Comparison of ENCODE assay signal across 1 cellular context in genomic region chr15:101295607-101296225, GRCh38.
TF ChIP-seq lines count a peak whose summit lies in the region.

No MANE protein-coding gene starts in this region.

TF ChIP-seq in HepG2, 621 proteins besides CTCF, POLR2A, EP300 and RAD21:
- TF ChIP-seq KDM6A (CRISPR knock-in tag; IDR thresholded peaks at IDR 0.05; ENCODE audit: low read depth) (no peak), ADNP (CRISPR knock-in tag; IDR thresholded peaks at IDR 0.05) (no peak), USF2 (IDR thresholded peaks at IDR 0.05; ENCODE audit: low read depth, low read length) (no peak), USF2 (CRISPR knock-in tag; IDR thresholded peaks at IDR 0.05; ENCODE audit: borderline replicate concordance) (0 out of 2 replicates have a peak, but pooled peaks have one; percentile 7), BCL3 (CRISPR knock-in tag; IDR thresholded peaks at IDR 0.05) (no peak), NR2F6 (IDR thresholded peaks at IDR 0.05) (no peak), NR2F6 (CRISPR knock-in tag; IDR thresholded peaks at IDR 0.05) (0 out of 2 replicates have a peak, but pooled peaks have one; percentile 0), ZNF788 (CRISPR knock-in tag; IDR thresholded peaks at IDR 0.05; ENCODE audit: borderline replicate concordance) (0 out of 2 replicates have a peak, but pooled peaks have one; percentile 16), POLR2G (IDR thresholded peaks at IDR 0.05; ENCODE audit: low read depth, low read length) (peak; percentile 7; the same call in 1 of the 2 replicates), NCOA1 (CRISPR knock-in tag; IDR thresholded peaks at IDR 0.05) (0 out of 2 replicates have a peak, but pooled peaks have one; percentile 3), ZNF382 (CRISPR knock-in tag; IDR thresholded peaks at IDR 0.05; ENCODE audit: borderline replicate concordance) (no peak), KDM5A (IDR thresholded peaks at IDR 0.05; ENCODE audit: borderline replicate concordance, low read length) (peak; percentile 23; the same call in 1 of the 2 replicates), ZFP90 (CRISPR knock-in tag; IDR thresholded peaks at IDR 0.05; ENCODE audit: borderline replicate concordance) (no peak), GATAD2A (CRISPR knock-in tag; IDR thresholded peaks at IDR 0.05) (0 out of 2 replicates have a peak, but pooled peaks have one; percentile 4), ZNF724P (CRISPR knock-in tag; IDR thresholded peaks at IDR 0.05; ENCODE audit: borderline replicate concordance) (no peak), ATF7 (IDR thresholded peaks at IDR 0.05) (no peak), ATF7 (CRISPR knock-in tag; IDR thresholded peaks at IDR 0.05) (no peak), ZNF317 (CRISPR knock-in tag; IDR thresholded peaks at IDR 0.05) (0 out of 2 replicates have a peak, but pooled peaks have one; percentile 5), ZNF558 (CRISPR knock-in tag; IDR thresholded peaks at IDR 0.05; ENCODE audit: borderline replicate concordance) (no peak), ARID3A (IDR thresholded peaks at IDR 0.05; ENCODE audit: low read depth, low read length) (0 out of 2 replicates have a peak, but pooled peaks have one; percentile 17)
- TF ChIP-seq, protein P1, sequence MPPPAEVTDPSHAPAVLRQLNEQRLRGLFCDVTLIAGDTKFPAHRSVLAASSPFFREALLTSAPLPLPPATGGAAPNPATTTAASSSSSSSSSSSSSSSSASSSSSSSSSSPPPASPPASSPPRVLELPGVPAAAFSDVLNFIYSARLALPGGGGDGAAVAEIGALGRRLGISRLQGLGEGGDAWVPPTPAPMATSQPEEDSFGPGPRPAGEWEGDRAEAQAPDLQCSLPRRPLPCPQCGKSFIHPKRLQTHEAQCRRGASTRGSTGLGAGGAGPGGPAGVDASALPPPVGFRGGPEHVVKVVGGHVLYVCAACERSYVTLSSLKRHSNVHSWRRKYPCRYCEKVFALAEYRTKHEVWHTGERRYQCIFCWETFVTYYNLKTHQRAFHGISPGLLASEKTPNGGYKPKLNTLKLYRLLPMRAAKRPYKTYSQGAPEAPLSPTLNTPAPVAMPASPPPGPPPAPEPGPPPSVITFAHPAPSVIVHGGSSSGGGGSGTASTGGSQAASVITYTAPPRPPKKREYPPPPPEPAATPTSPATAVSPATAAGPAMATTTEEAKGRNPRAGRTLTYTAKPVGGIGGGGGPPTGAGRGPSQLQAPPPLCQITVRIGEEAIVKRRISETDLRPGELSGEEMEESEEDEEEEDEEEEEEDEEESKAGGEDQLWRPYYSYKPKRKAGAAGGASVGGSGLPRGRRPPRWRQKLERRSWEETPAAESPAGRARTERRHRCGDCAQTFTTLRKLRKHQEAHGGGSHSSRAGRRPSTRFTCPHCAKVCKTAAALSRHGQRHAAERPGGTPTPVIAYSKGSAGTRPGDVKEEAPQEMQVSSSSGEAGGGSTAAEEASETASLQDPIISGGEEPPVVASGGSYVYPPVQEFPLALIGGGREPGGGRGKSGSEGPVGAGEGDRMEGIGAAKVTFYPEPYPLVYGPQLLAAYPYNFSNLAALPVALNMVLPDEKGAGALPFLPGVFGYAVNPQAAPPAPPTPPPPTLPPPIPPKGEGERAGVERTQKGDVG (CRISPR knock-in tag; IDR thresholded peaks at IDR 0.05; ENCODE audit: borderline replicate concordance), result no peak
- TF ChIP-seq, protein P2, sequence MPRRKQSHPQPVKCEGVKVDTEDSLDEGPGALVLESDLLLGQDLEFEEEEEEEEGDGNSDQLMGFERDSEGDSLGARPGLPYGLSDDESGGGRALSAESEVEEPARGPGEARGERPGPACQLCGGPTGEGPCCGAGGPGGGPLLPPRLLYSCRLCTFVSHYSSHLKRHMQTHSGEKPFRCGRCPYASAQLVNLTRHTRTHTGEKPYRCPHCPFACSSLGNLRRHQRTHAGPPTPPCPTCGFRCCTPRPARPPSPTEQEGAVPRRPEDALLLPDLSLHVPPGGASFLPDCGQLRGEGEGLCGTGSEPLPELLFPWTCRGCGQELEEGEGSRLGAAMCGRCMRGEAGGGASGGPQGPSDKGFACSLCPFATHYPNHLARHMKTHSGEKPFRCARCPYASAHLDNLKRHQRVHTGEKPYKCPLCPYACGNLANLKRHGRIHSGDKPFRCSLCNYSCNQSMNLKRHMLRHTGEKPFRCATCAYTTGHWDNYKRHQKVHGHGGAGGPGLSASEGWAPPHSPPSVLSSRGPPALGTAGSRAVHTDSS (CRISPR knock-in tag; conservative IDR thresholded peaks at IDR 0.05), result no peak
- TF ChIP-seq, protein P3, sequence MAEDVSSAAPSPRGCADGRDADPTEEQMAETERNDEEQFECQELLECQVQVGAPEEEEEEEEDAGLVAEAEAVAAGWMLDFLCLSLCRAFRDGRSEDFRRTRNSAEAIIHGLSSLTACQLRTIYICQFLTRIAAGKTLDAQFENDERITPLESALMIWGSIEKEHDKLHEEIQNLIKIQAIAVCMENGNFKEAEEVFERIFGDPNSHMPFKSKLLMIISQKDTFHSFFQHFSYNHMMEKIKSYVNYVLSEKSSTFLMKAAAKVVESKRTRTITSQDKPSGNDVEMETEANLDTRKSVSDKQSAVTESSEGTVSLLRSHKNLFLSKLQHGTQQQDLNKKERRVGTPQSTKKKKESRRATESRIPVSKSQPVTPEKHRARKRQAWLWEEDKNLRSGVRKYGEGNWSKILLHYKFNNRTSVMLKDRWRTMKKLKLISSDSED (CRISPR knock-in tag; IDR thresholded peaks at IDR 0.05), result no peak
- TF ChIP-seq, protein P4, sequence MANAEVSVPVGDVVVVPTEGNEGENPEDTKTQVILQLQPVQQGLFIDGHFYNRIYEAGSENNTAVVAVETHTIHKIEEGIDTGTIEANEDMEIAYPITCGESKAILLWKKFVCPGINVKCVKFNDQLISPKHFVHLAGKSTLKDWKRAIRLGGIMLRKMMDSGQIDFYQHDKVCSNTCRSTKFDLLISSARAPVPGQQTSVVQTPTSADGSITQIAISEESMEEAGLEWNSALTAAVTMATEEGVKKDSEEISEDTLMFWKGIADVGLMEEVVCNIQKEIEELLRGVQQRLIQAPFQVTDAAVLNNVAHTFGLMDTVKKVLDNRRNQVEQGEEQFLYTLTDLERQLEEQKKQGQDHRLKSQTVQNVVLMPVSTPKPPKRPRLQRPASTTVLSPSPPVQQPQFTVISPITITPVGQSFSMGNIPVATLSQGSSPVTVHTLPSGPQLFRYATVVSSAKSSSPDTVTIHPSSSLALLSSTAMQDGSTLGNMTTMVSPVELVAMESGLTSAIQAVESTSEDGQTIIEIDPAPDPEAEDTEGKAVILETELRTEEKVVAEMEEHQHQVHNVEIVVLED (CRISPR knock-in tag; IDR thresholded peaks at IDR 0.05; ENCODE audit: borderline replicate concordance), result no peak
